Comparison of ENCODE assay signal across 8 cellular contexts in the genomic region with DNA sequence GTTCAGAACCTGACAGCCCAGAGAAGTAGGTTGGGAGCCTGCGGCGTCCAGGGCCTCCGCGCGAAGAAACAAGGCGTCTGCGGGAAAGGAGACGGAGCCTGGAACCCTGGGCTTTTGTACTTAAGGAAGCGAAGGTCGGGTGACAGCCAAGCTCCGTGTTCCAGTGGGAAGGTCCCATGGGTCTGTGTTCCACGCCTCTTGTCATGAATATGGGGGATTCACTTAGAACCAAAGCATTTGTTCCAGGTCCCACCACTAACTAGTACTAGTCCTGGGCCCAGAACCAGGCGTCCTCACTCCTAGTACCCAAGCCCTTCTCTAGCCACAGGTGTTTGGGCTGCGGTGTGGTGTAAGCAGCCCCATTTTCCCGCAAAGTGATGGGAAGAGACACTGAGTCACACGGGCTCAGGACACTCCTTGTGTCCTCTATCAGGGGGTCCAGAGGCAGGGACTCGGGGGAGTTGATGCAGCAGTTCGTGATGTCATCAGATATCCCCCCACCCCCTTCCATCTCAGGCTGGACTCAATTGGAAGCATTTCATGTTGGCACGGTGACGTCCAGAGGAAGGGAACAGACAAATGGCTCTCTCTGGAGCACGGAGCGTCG. TPM values are rescaled to one million over a fixed set of nuclear protein-coding genes. Genes with fewer than 3 reads are reported as not detected.
DNase-seq lines count a peak whose midpoint lies in the region; ATAC-seq, FAIRE-seq and TF ChIP-seq lines count a peak whose summit lies in the region.
"Not testable (repeated sequence)": the region's sequence is repeated elsewhere in the genome, so short reads cannot be mapped to it uniquely, and the experiment has no call there.

No MANE protein-coding gene starts in this region.

- H3K4me3 ChIP-seq in CD4-positive, CD25-positive, alpha-beta regulatory T cell (ENCODE audit: low read depth, low read length); body of pancreas: not testable (repeated sequence)
- H3K4me3 ChIP-seq in esophagus squamous epithelium (peak overlapping the region; percentile 56 to 91 (median 68)), kidney epithelial cell (ENCODE audit: low read depth, low read length) (peak overlapping the region; percentile 53), pancreas (peak overlapping the region in 3 of 4 donors; percentile 29 to 72 (median 52)), suprapubic skin (peak overlapping the region; percentile 66)

- H3K4me1 ChIP-seq in CD4-positive, CD25-positive, alpha-beta regulatory T cell (ENCODE audit: control insufficient read depth, insufficient read depth, low read length, poor library complexity, severe bottlenecking) = peaks cover 47% of the 10 kb centered on the region
- H3K4me1 ChIP-seq in body of pancreas = peaks cover 11% of the 10 kb centered on the region
- peaks cover 4 to 43% (median 12%) of the 10 kb centered on the region in 3 donors for H3K4me1 ChIP-seq in esophagus squamous epithelium
- not testable (repeated sequence) for H3K4me1 ChIP-seq in pancreas
- H3K4me1 ChIP-seq in suprapubic skin = peaks cover 30% of the 10 kb centered on the region

- 87 to 100% methylated on average over 1 to 3 of the region's 23 CpGs for WGBS in body of pancreas, 2 donors
- WGBS in esophagus squamous epithelium, 2 donors = 90 to 100% methylated on average over 1 to 2 of the region's 23 CpGs
- WGBS in pancreas, 2 donors = 61 to 62% methylated on average over 13 to 18 of the region's 23 CpGs
- WGBS in suprapubic skin = 74% methylated on average over 7 of the region's 23 CpGs

- TF ChIP-seq EP300 in suprapubic skin (IDR thresholded peaks at IDR 0.05) = not testable (repeated sequence)

- POLR2A ChIA-PET in activated CD4-positive, alpha-beta memory T cell treated with anti-CD3 and anti-CD28 coated beads for 36 hours (lab: Charles Lee) = interaction anchor here (0.6 to 1.8 kb wide), 7 partner anchors 8 to 62 kb away, joined by 3 to 7 read pairs (median 4); a partner anchor contains a TSS

- intact Hi-C loops in activated CD4-positive, alpha-beta memory T cell treated with anti-CD3 and anti-CD28 coated beads for 36 hours (cut with micrococcal nuclease) = loop anchor here (5.0 kb wide), 1 partner anchor 136 kb away; a partner anchor contains a TSS
- intact Hi-C loops in body of pancreas (cut with DNase I); esophagus squamous epithelium (cut with DNase I); pancreas (cut with DNase I): not testable (repeated sequence)

- not testable (repeated sequence) for H3K27me3 ChIP-seq in CD4-positive, CD25-positive, alpha-beta regulatory T cell (ENCODE audit: control insufficient read depth, insufficient read depth, low read length); body of pancreas; esophagus squamous epithelium; kidney epithelial cell (ENCODE audit: control insufficient read depth, insufficient read depth, low read length); pancreas; suprapubic skin

- TF ChIP-seq CTCF in body of pancreas (IDR thresholded peaks at IDR 0.05); esophagus squamous epithelium (IDR thresholded peaks at IDR 0.05); kidney epithelial cell (IDR thresholded peaks at IDR 0.05; ENCODE audit: insufficient read depth, low read length, poor library complexity, severe bottlenecking); pancreas (IDR thresholded peaks at IDR 0.05); suprapubic skin (IDR thresholded peaks at IDR 0.05): not testable (repeated sequence)

- peaks cover 34% of the 10 kb centered on the region for H3K36me3 Mint-ChIP-seq in CD4-positive, CD25-positive, alpha-beta regulatory T cell
- H3K36me3 Mint-ChIP-seq in activated CD4-positive, alpha-beta memory T cell treated with anti-CD3 and anti-CD28 coated beads for 36 hours = peaks cover 39% of the 10 kb centered on the region

- not testable (repeated sequence) for ATAC-seq in CD4-positive, CD25-positive, alpha-beta regulatory T cell (ENCODE audit: low read depth in 2 of 2)
- ATAC-seq in HG03521 (IDR thresholded peaks at IDR 0.05; ENCODE audit: unreplicated experiment) (peak; percentile 2), body of pancreas (peak; percentile 1), pancreas (peak; percentile 2 to 22 (median 8))

- CTCF ChIA-PET in activated CD4-positive, alpha-beta memory T cell treated with anti-CD3 and anti-CD28 coated beads for 36 hours (lab: Charles Lee) = interaction anchor here (0.6 to 1.8 kb wide), 7 partner anchors 8 to 1111 kb away, joined by 3 to 12 read pairs (median 4); no protein-coding TSS in a partner anchor

- TF ChIP-seq POLR2A in body of pancreas (IDR thresholded peaks at IDR 0.05); esophagus squamous epithelium (IDR thresholded peaks at IDR 0.05); suprapubic skin (IDR thresholded peaks at IDR 0.05): not testable (repeated sequence)

- H3K27me3 Mint-ChIP-seq in CD4-positive, CD25-positive, alpha-beta regulatory T cell; activated CD4-positive, alpha-beta memory T cell treated with anti-CD3 and anti-CD28 coated beads for 36 hours: not testable (repeated sequence)

- not testable (repeated sequence) for FAIRE-seq in pancreas (lab: Jason Lieb, UNC)

- H3K9me3 ChIP-seq in CD4-positive, CD25-positive, alpha-beta regulatory T cell (ENCODE audit: control insufficient read depth in 2 of 2, low read length in 2 of 2); body of pancreas; esophagus squamous epithelium; pancreas; suprapubic skin: not testable (repeated sequence)

- peak overlapping the region; percentile 72 for H3K27ac ChIP-seq in CD4-positive, CD25-positive, alpha-beta regulatory T cell (ENCODE audit: insufficient read depth, low read length, poor library complexity, severe bottlenecking)
- not testable (repeated sequence) for H3K27ac ChIP-seq in body of pancreas, pancreas
- H3K27ac ChIP-seq in esophagus squamous epithelium = peak overlapping the region in 3 of 4 donors; percentile 79 to 91 (median 81)
- peak overlapping the region; percentile 78 for H3K27ac ChIP-seq in suprapubic skin

- H3K27ac Mint-ChIP-seq in CD4-positive, CD25-positive, alpha-beta regulatory T cell; activated CD4-positive, alpha-beta memory T cell treated with anti-CD3 and anti-CD28 coated beads for 36 hours: not testable (repeated sequence)

- peaks cover 24 to 54% (median 36%) of the 10 kb centered on the region in 4 donors for H3K4me1 Mint-ChIP-seq in CD4-positive, CD25-positive, alpha-beta regulatory T cell
- H3K4me1 Mint-ChIP-seq in activated CD4-positive, alpha-beta memory T cell treated with anti-CD3 and anti-CD28 coated beads for 36 hours (ENCODE audit: low read depth) = peaks cover 34% of the 10 kb centered on the region

- not testable (repeated sequence) for DNase-seq in CD4-positive, CD25-positive, alpha-beta regulatory T cell; activated CD4-positive, alpha-beta memory T cell treated with anti-CD3 and anti-CD28 coated beads for 36 hours; body of pancreas; esophagus squamous epithelium (lab: John Stamatoyannopoulos, UW); kidney epithelial cell (ENCODE audit: low read depth); pancreas; suprapubic skin (ENCODE audit: low spot score in 2 of 2)

- H3K9me3 Mint-ChIP-seq in CD4-positive, CD25-positive, alpha-beta regulatory T cell; activated CD4-positive, alpha-beta memory T cell treated with anti-CD3 and anti-CD28 coated beads for 36 hours: not testable (repeated sequence)

- H3K36me3 ChIP-seq in CD4-positive, CD25-positive, alpha-beta regulatory T cell (ENCODE audit: control insufficient read depth, insufficient read depth, low read length) = peaks cover 15% of the 10 kb centered on the region
- not testable (repeated sequence) for H3K36me3 ChIP-seq in body of pancreas (replicated peaks in 1 of 2; ENCODE audit: insufficient read depth in 1 of 2, low read depth in 2 of 2); kidney epithelial cell (ENCODE audit: control insufficient read depth, insufficient read depth, low read length); pancreas; suprapubic skin
- peaks cover 0 to 16% (median 0%) of the 10 kb centered on the region in 3 donors for H3K36me3 ChIP-seq in esophagus squamous epithelium

- peak overlapping the region in 3 of 4 donors; percentile 65 to 100 (median 98) for H3K4me3 Mint-ChIP-seq in CD4-positive, CD25-positive, alpha-beta regulatory T cell
- H3K4me3 Mint-ChIP-seq in activated CD4-positive, alpha-beta memory T cell treated with anti-CD3 and anti-CD28 coated beads for 36 hours = peak overlapping the region; percentile 32

RNA-seq across cellular contexts. Expression of a gene that starts 0.6 kb away (rescaled TPM):
- total RNA-seq in CD4-positive, CD25-positive, alpha-beta regulatory T cell = 48.1 TPM
- 10 to 100 TPM; 29.1 to 46.2 (median 37.1) TPM for polyA plus RNA-seq in CD4-positive, CD25-positive, alpha-beta regulatory T cell
- total RNA-seq in activated CD4-positive, alpha-beta memory T cell treated with anti-CD3 and anti-CD28 coated beads for 36 hours = 10 to 100 TPM; 69.9 to 72.6 TPM
- total RNA-seq in body of pancreas (1 to 10 TPM; 2.0 to 4.2 TPM), esophagus squamous epithelium (10 to 100 TPM in 2 of 4 donors, 1 to 10 TPM in 2; 7.5 to 40.4 (median 12.1) TPM), kidney epithelial cell (9.3 and 11.7 TPM in 2 replicates), pancreas (1 to 10 TPM in 4 of 6 donors, under 1 TPM in 2; 0.65 to 4.8 (median 1.4) TPM), suprapubic skin (1 to 10 TPM; 1.0 to 4.0 (median 2.5) TPM)
- 1 to 10 TPM; 1.2 to 1.4 TPM for polyA plus RNA-seq in pancreas
